In the genomic region with DNA sequence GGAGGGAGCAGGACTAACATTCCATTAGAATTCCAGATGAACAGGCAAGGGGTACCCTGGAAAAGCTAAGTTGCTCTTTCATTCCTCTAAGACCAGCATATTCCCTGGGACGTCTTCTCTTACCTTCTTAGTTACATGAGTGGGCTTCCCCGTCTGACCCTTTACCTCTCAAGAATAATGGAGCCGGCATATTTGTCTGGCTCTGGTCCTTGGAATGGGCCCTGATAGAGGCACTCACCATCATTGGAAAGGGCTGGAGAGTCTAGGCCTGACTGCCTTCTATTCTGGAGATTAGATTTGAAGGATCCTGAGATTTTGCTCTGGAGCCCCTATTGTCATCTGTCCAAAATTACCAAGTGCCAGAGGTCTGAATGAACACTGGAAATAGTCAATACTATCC, we compare ENCODE assay signal across 27 cellular contexts.
A peak's percentile ranks its signal among the peaks of the same experiment; 100 is the strongest.
DNase-seq lines count a peak whose midpoint lies in the region; TF ChIP-seq lines count a peak whose summit lies in the region.
"Had no signal": no experiment of that assay in that cellular context is flagged by ENCODE, and none has a peak within 500 bp of the region (broad histone marks: within the 10 kb centered on the region; RNA-seq: fewer than 3 reads in every experiment).

No MANE protein-coding gene starts in this region.

- TF ChIP-seq CTCF in BE2C (IDR thresholded peaks at IDR 0.05; ENCODE audit: low read depth, low read length) (no peak), esophagus muscularis mucosa (IDR thresholded peaks at IDR 0.05) (no peak), brain microvascular endothelial cell (IDR thresholded peaks at IDR 0.05; ENCODE audit: low read depth, low read length, missing control alignments) (no peak)

- H3K9me3 ChIP-seq in BE2C (peaks cover 6% of the 10 kb centered on the region; the same call in 1 of the 2 replicates), esophagus muscularis mucosa (no peaks in the 10 kb centered on the region)
- H3K9me3 ChIP-seq: A549; BLaER1; BLaER1 treated with 17β-estradiol and CSF1 and Interleukin-3, amounts not matched to agents 10 nM and 100 nM; Caco-2 had no signal

- H3K4me3 ChIP-seq in BE2C (ENCODE audit: low read depth, low read length) (no peak overlapping the region), esophagus muscularis mucosa (no peak overlapping the region), brain microvascular endothelial cell (ENCODE audit: low read depth, low read length) (no peak overlapping the region)
- H3K4me3 ChIP-seq: A549; BLaER1; BLaER1 treated with 17β-estradiol and CSF1 and Interleukin-3, amounts not matched to agents 10 nM and 100 nM had no signal

- H3K27me3 ChIP-seq in BE2C (no peaks in the 10 kb centered on the region), esophagus muscularis mucosa (peaks cover 0 to 4% (median 0%) of the 10 kb centered on the region in 4 donors), brain microvascular endothelial cell (replicated peaks) (no peaks in the 10 kb centered on the region)

- no peak for TF ChIP-seq EP300 in esophagus muscularis mucosa (IDR thresholded peaks at IDR 0.05)

- H3K36me3 ChIP-seq in BE2C (no peaks in the 10 kb centered on the region), esophagus muscularis mucosa (no peaks in the 10 kb centered on the region), brain microvascular endothelial cell (replicated peaks) (no peaks in the 10 kb centered on the region)
- H3K36me3 ChIP-seq: BLaER1; BLaER1 treated with 17β-estradiol and CSF1 and Interleukin-3, amounts not matched to agents 10 nM and 100 nM had no signal

- intact Hi-C loops in esophagus muscularis mucosa (cut with DNase I), result loop anchor here (10.0 kb wide), 1 partner anchor 343 kb away; a partner anchor contains a TSS

- no peak for TF ChIP-seq POLR2A in esophagus muscularis mucosa (IDR thresholded peaks at IDR 0.05; ENCODE audit: low read depth)

- 85% methylated on average over 3 of the region's 3 CpGs for WGBS in esophagus muscularis mucosa

- H3K27ac ChIP-seq in esophagus muscularis mucosa (replicated peaks in 1 of 4) (no peak overlapping the region), brain microvascular endothelial cell (no peak overlapping the region)
- H3K27ac ChIP-seq: 22Rv1; A549; BLaER1; BLaER1 treated with 17β-estradiol and CSF1 and Interleukin-3, amounts not matched to agents 10 nM and 100 nM; C4-2B had no signal

- in situ Hi-C loops in brain microvascular endothelial cell (cut with HindIII; ENCODE audit: low pct_ligation_motif_present, low sequenced_read_pairs), result no loop called here

- H3K4me1 ChIP-seq in BE2C (peaks cover 26% of the 10 kb centered on the region), esophagus muscularis mucosa (no peaks in the 10 kb centered on the region)
- H3K4me1 ChIP-seq: A549 had no signal

- peak; percentile 94 for DNase-seq in BE2C
- peak; percentile 72 for DNase-seq in esophagus muscularis mucosa (ENCODE audit: extremely low spot score)
- DNase-seq in brain microvascular endothelial cell, result no peak
- no peak for DNase-seq in NCI-H446 treated with DMSO at 0.1 percent for 48 hours (lab: John Stamatoyannopoulos, UW)
- DNase-seq: 8988T; ACHN; AML-193; C1 segment of cervical spinal cord; Caco-2; Calu3; CD4-positive, alpha-beta memory T cell; CD4-positive, alpha-beta T cell; CD4-positive, CD25-positive, alpha-beta regulatory T cell; CD8-positive, alpha-beta memory T cell; CD8-positive, alpha-beta T cell; COR-L47; DMS 273 treated with DMSO at 0.1 percent for 48 hours; DMS153; DMS53; DMS79; DND-41; EL had no signal

Comparison
In these comparisons a context has a peak if more than half of its experiments do, and no peak if none do; other contexts are left out.
1. DNase-seq: peak in BE2C (single experiment) and esophagus muscularis mucosa (single experiment); none in brain microvascular endothelial cell (single experiment) and NCI-H446 treated with DMSO at 0.1 percent for 48 hours (single experiment).